ENCODE assay signal across 9 cellular contexts in the genomic region with DNA sequence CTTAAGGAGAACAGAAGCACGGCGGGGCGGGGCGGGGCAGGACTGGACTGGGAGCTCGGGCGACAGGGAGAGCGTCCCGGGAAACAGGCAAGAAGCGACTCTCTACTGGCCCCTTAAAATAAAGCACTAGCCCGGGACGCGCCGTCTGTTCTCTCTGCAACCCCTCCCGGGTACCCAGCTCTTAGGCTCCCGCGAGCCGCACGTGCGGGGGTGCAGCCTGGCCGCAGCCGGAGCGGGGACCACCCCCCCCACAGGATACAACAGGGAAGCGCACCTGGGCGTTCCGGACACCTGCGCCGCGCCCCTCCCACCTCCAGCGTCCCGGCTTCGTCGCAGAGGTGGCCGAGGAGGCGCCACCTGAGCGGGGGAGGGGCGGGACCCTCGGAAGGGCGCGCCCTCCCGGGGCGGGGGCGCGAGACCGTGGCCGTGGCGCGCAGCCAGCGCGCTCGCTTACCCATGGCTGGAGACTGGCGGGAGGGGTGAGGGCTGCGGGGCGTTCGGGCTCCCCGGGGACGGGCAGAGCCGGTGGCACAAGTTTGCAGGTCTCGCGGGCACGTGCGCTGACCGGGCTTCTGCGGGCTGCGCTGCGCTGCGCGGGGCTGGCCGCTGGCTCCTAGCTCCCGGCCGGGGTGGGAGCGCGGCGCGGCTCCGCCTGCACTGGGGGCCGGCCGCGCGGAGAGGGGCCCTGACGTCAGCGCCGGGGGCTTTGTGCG.
DNase-seq lines count a peak whose midpoint lies in the region; ATAC-seq, FAIRE-seq and TF ChIP-seq lines count a peak whose summit lies in the region.
"Had no signal": no experiment of that assay in that cellular context is flagged by ENCODE, and none has a peak within 500 bp of the region (broad histone marks: within the 10 kb centered on the region; RNA-seq: fewer than 3 reads in every experiment).

No MANE protein-coding gene starts in this region.

- H3K27me3 Mint-ChIP-seq in natural killer cell (ENCODE audit: low read depth in 2 of 2) (peaks cover 12 to 63% of the 10 kb centered on the region in 2 donors), T-cell (peaks cover 16 to 49% of the 10 kb centered on the region in 2 donors)
- H3K27me3 Mint-ChIP-seq in natural killer cell treated with Interleukin-12 subunit alpha and Interleukin-12 subunit beta and Interleukin-15 and Interleukin-18, amount 100 ng/mL, for 72 hours, result peaks cover 14 to 41% of the 10 kb centered on the region in 2 donors
- peaks cover 6 to 32% (median 9%) of the 10 kb centered on the region in 5 donors for H3K27me3 Mint-ChIP-seq in naive thymus-derived CD8-positive, alpha-beta T cell

- no peak for TF ChIP-seq CTCF in natural killer cell (IDR thresholded peaks at IDR 0.05)

- H3K27ac Mint-ChIP-seq in natural killer cell, result no peak overlapping the region
- H3K27ac Mint-ChIP-seq in natural killer cell treated with Interleukin-12 subunit alpha and Interleukin-12 subunit beta and Interleukin-15 and Interleukin-18, amount 100 ng/mL, for 72 hours, result no peak overlapping the region
- no peak overlapping the region for H3K27ac Mint-ChIP-seq in T-cell
- H3K27ac Mint-ChIP-seq in naive thymus-derived CD8-positive, alpha-beta T cell, result no peak overlapping the region

- H3K4me1 Mint-ChIP-seq in natural killer cell, result no peaks in the 10 kb centered on the region
- H3K4me1 Mint-ChIP-seq in natural killer cell treated with Interleukin-12 subunit alpha and Interleukin-12 subunit beta and Interleukin-15 and Interleukin-18, amount 100 ng/mL, for 72 hours (ENCODE audit: low read depth in 2 of 2), result no peaks in the 10 kb centered on the region
- peaks cover 0 to 7% (median 5%) of the 10 kb centered on the region in 3 donors for H3K4me1 Mint-ChIP-seq in T-cell
- peaks cover 0 to 9% (median 3%) of the 10 kb centered on the region in 4 donors for H3K4me1 Mint-ChIP-seq in naive thymus-derived CD8-positive, alpha-beta T cell

- H3K36me3 Mint-ChIP-seq in natural killer cell (no peaks in the 10 kb centered on the region), T-cell (no peaks in the 10 kb centered on the region)
- no peaks in the 10 kb centered on the region for H3K36me3 Mint-ChIP-seq in natural killer cell treated with Interleukin-12 subunit alpha and Interleukin-12 subunit beta and Interleukin-15 and Interleukin-18, amount 100 ng/mL, for 72 hours
- H3K36me3 Mint-ChIP-seq in naive thymus-derived CD8-positive, alpha-beta T cell, result peaks cover 0 to 7% (median 0%) of the 10 kb centered on the region in 3 donors

- H3K4me3 Mint-ChIP-seq in natural killer cell (peak overlapping the region; percentile 25), T-cell (peak overlapping the region; percentile 41 to 69 (median 64))
- H3K4me3 Mint-ChIP-seq in natural killer cell treated with Interleukin-12 subunit alpha and Interleukin-12 subunit beta and Interleukin-15 and Interleukin-18, amount 100 ng/mL, for 72 hours, result no peak overlapping the region
- peak overlapping the region; percentile 57 to 75 (median 64) for H3K4me3 Mint-ChIP-seq in naive thymus-derived CD8-positive, alpha-beta T cell

- no peak for DNase-seq in natural killer cell
- DNase-seq in natural killer cell treated with Interleukin-12 subunit alpha and Interleukin-12 subunit beta and Interleukin-15 and Interleukin-18, amount 100 ng/mL, for 72 hours (ENCODE audit: low spot score), result no peak
- peak in 1 of 34 experiments; percentile 1 for DNase-seq in T-cell
- DNase-seq in naive thymus-derived CD8-positive, alpha-beta T cell, result peak in 1 of 10 donors; percentile 2
- DNase-seq in GM12891 (ENCODE audit: insufficient read length, low spot score), result no peak
- DNase-seq in HT-29 (ENCODE audit: low spot score), result no peak

- no peak for FAIRE-seq in GM12891 (lab: Jason Lieb, UNC)
- FAIRE-seq: GM18507 had no signal

- CTCF ChIA-PET in T-cell (lab: Charles Lee), result interaction anchor here in 1 of 2 donors (0.6 to 1.0 kb wide), 2 partner anchors 22 to 1530 kb away, joined by 3 read pairs; no protein-coding TSS in a partner anchor

- intact Hi-C loops in natural killer cell (cut with micrococcal nuclease), result no loop called here

- TF ChIP-seq POLR2A in GM12891 (IDR thresholded peaks at IDR 0.05; ENCODE audit: low read depth, low read length), result no peak

- H3K9me3 Mint-ChIP-seq in natural killer cell (no peaks in the 10 kb centered on the region), T-cell (no peaks in the 10 kb centered on the region)
- H3K9me3 Mint-ChIP-seq in natural killer cell treated with Interleukin-12 subunit alpha and Interleukin-12 subunit beta and Interleukin-15 and Interleukin-18, amount 100 ng/mL, for 72 hours, result no peaks in the 10 kb centered on the region
- peaks cover 0 to 2% (median 0%) of the 10 kb centered on the region in 9 donors for H3K9me3 Mint-ChIP-seq in naive thymus-derived CD8-positive, alpha-beta T cell

- ATAC-seq in natural killer cell (peak in 1 of 3 donors; percentile 42), T-cell (replicated peaks in 1 of 4) (peak in 2 of 4 experiments; percentile 13 to 23), esophagus mucosa (peak; percentile 79), GM18868 (IDR thresholded peaks at IDR 0.05; ENCODE audit: unreplicated experiment) (no peak)
- no peak for ATAC-seq in natural killer cell treated with Interleukin-12 subunit alpha and Interleukin-12 subunit beta and Interleukin-15 and Interleukin-18, amount 100 ng/mL, for 72 hours
- no peak for ATAC-seq in naive thymus-derived CD8-positive, alpha-beta T cell

- POLR2A ChIA-PET in T-cell (lab: Charles Lee), result no interaction called here
- POLR2A ChIA-PET in naive thymus-derived CD8-positive, alpha-beta T cell (lab: Charles Lee), result no interaction called here

TF ChIP-seq in GM12891, 5 proteins besides CTCF, POLR2A, EP300 and RAD21:
- no peak for TF ChIP-seq TAF1 (IDR thresholded peaks at IDR 0.05; ENCODE audit: low read depth, low read length)
- TF ChIP-seq SPI1 (IDR thresholded peaks at IDR 0.05; ENCODE audit: low read depth, low read length), result no peak
- TF ChIP-seq POLR2AphosphoS5 (IDR thresholded peaks at IDR 0.05; ENCODE audit: low read depth, low read length), result no peak
- TF ChIP-seq PAX5 (IDR thresholded peaks at IDR 0.05; ENCODE audit: insufficient read depth, low read length, severe bottlenecking), result no peak
- TF ChIP-seq POU2F2 (IDR thresholded peaks at IDR 0.05; ENCODE audit: low read depth, low read length), result no peak
